8 cellular contexts compared by ENCODE assay signal in the genomic region with DNA sequence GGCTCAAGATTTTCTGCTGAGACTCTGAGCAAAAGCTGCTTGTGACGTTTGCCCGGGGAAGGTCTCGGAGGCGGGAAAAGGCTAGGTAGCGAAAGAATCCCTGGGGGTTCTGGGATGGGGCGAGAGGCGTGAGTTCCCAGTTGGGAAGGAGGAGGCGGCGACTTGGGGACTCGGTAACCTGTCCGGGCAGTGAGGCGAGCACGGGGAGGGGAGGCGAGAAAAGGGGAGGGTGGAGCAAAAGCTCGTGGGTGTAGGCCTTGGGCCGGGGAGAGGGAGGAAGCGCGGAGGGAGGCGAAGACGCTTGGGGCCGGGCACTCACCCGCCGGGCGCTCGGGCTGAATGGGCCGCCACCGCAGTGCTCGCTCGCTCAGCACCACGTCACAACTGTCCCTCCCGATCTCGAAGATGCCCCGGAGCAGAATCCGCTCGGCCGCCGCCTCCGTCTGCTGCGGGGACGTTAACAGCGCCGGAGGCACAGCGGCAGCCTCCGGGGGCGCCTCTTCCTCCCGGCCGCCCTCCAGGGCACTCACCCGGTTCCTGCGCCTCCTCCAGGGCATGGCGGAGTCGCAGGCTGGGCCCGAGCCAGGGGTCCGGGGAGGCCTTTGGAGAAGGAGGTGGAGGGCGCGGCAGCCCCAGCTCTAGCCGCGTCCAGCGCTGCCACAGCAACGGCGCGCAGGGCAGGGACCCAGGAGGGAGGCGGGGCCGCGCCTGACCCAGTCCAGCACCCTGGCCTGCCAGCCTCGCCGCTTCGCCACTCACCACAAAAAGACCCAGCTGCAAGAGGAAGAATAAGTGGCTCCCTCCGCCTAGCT. TPM values are rescaled to one million over a fixed set of nuclear protein-coding genes. Genes with fewer than 3 reads are reported as not detected.
DNase-seq lines count a peak whose midpoint lies in the region; ATAC-seq and TF ChIP-seq lines count a peak whose summit lies in the region.

A gene with protein sequence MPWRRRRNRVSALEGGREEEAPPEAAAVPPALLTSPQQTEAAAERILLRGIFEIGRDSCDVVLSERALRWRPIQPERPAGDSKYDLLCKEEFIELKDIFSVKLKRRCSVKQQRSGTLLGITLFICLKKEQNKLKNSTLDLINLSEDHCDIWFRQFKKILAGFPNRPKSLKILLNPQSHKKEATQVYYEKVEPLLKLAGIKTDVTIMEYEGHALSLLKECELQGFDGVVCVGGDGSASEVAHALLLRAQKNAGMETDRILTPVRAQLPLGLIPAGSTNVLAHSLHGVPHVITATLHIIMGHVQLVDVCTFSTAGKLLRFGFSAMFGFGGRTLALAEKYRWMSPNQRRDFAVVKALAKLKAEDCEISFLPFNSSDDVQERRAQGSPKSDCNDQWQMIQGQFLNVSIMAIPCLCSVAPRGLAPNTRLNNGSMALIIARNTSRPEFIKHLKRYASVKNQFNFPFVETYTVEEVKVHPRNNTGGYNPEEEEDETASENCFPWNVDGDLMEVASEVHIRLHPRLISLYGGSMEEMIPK (minus strand): TSS at position 656 of the 812 bp plus-strand sequence. CDS start 99 bp downstream, at position 557.

- no peak for TF ChIP-seq CTCF in PC-3 (conservative IDR thresholded peaks at IDR 0.05; ENCODE audit: low read depth, low read length)

- H3K9me2 ChIP-seq in PC-3 (replicated peaks; ENCODE audit: low read length), result no peaks in the 10 kb centered on the region

- H3K79me2 ChIP-seq in PC-3 (ENCODE audit: low read length), result no peaks in the 10 kb centered on the region

- intact Hi-C loops in PC-3 (cut with micrococcal nuclease), result no loop called here

- peak; percentile 94 for ATAC-seq in GM19035 (IDR thresholded peaks at IDR 0.05; ENCODE audit: unreplicated experiment)
- peak; percentile 92 for ATAC-seq in HG03066 (IDR thresholded peaks at IDR 0.05; ENCODE audit: low read depth, unreplicated experiment)
- ATAC-seq in PC-3, result peak; percentile 90
- peak; percentile 80 for ATAC-seq in left lobe of liver

- POLR2A ChIA-PET in PC-3 (lab: Charles Lee; ENCODE audit: unreplicated experiment), result no interaction called here

- H3K9ac ChIP-seq in PC-3 (ENCODE audit: low read length), result peak within 1 kb of the TSS; percentile 39

- no TSS peak for BruUV-seq in PC-3 (replicated peaks; lab: Mats Ljungman, UMichigan)

- H3K9me3 ChIP-seq in PC-3 (ENCODE audit: low read length), result no peaks in the 10 kb centered on the region

- H3F3A ChIP-seq in PC-3 (ENCODE audit: low read length, unreplicated experiment), result no peaks in the 10 kb centered on the region

- H3K4me3 ChIP-seq in PC-3 (ENCODE audit: low read length), result peak within 1 kb of the TSS; percentile 85

- no peaks in the 10 kb centered on the region for H3K27me3 ChIP-seq in PC-3 (ENCODE audit: low read length)

- no peaks in the 10 kb centered on the region for H3K36me3 ChIP-seq in PC-3 (ENCODE audit: low read depth, low read length)

- peak within 1 kb of the TSS; percentile 91 for H3K4me2 ChIP-seq in PC-3 (ENCODE audit: low read length)

- no peak within 1 kb of the TSS for H3K27ac ChIP-seq in PC-3 (ENCODE audit: low read length)

- H2AFZ ChIP-seq in PC-3 (ENCODE audit: low read length), result peak within 1 kb of the TSS; percentile 98

- DNase-seq in COLO668 (lab: John Stamatoyannopoulos, UW; ENCODE audit: unreplicated experiment) (peak; percentile 41), PC-3 (peak; percentile 76), cerebellar cortex (ENCODE audit: low spot score) (peak; percentile 83), left lobe of liver (ENCODE audit: low spot score) (no peak), stromal cell of bone marrow (ENCODE audit: low read depth) (peak; percentile 3), occipital lobe (lab: John Stamatoyannopoulos, UW) (no peak)

- no peaks in the 10 kb centered on the region for H4K20me1 ChIP-seq in PC-3 (ENCODE audit: low read length)

- CTCF ChIA-PET in PC-3 (lab: Charles Lee), result interaction anchor here (0.6 kb wide), 1 partner anchor 580 kb away, joined by 4 read pairs; no protein-coding TSS in a partner anchor

- 0 out of 2 replicates have a peak, but pooled peaks cover 8% of the 10 kb centered on the region for H3K4me1 ChIP-seq in PC-3 (ENCODE audit: insufficient read depth, low read length)

RNA-seq across cellular contexts. Expression of the gene that starts here (rescaled TPM):
- total RNA-seq in PC-3 (2014; rRNA removed) (0.92 and 0.98 TPM in 2 replicates), left lobe of liver (not detected), occipital lobe (1.1 TPM)

Comparison
In these comparisons a context has a peak if more than half of its experiments do, and no peak if none do; other contexts are left out.
1. Peak in DNase-seq, ATAC-seq, H3K4me3 ChIP-seq, H3K9ac ChIP-seq and H3K4me2 ChIP-seq in PC-3; RNA of the gene not detected or under 1 TPM.
2. Peak in ATAC-seq in left lobe of liver; RNA of the gene not detected or under 1 TPM.
3. DNase-seq: peak in COLO668 (single experiment), cerebellar cortex (single experiment) and stromal cell of bone marrow (single experiment); none in left lobe of liver (single experiment) and occipital lobe (single experiment).
4. Peak in every context shown above with its lines, with median percentiles within 50 percentile points of each other: ATAC-seq.